ENCODE assay signal across 23 cellular contexts in genomic region chr17:3982113-3982512, GRCh38. TPM values are rescaled to one million over a fixed set of nuclear protein-coding genes. Genes with fewer than 3 reads are reported as not detected.
"Had no signal": no experiment of that assay in that cellular context is flagged by ENCODE, and none has a peak within 500 bp of the region (broad histone marks: within the 10 kb centered on the region; RNA-seq: fewer than 3 reads in every experiment).

No MANE protein-coding gene starts in this region.

- H3K36me3 ChIP-seq: cardiac muscle cell, left lung, ovary, prostate gland had no signal

- H3K4me3 Mint-ChIP-seq: activated B cell treated with CpG ODN at 0.5 μM for 24 hours; activated naive CD8-positive, alpha-beta T cell treated with anti-CD3 and anti-CD28 coated beads for 36 hours; effector memory CD8-positive, alpha-beta T cell; natural killer cell; T-helper 1 cell treated with Interleukin-12 subunit alpha and Interleukin-12 subunit beta and Interleukin-4 antibody, amounts not matched to agents 30 μg/mL and 1 μg/mL, for 36 hours had no signal

- H3K27ac ChIP-seq: cardiac muscle cell, left lung, ovary, prostate gland had no signal

- H3K27me3 ChIP-seq: cardiac muscle cell, ovary had no signal

- H3K9me3 Mint-ChIP-seq: activated B cell treated with CpG ODN at 0.5 μM for 24 hours; activated naive CD8-positive, alpha-beta T cell treated with anti-CD3 and anti-CD28 coated beads for 36 hours; effector memory CD8-positive, alpha-beta T cell; natural killer cell; T-helper 1 cell treated with Interleukin-12 subunit alpha and Interleukin-12 subunit beta and Interleukin-4 antibody, amounts not matched to agents 30 μg/mL and 1 μg/mL, for 36 hours had no signal

- H3K9me3 ChIP-seq: ovary, prostate gland had no signal

- H3K27ac Mint-ChIP-seq: activated B cell treated with CpG ODN at 0.5 μM for 24 hours; activated naive CD8-positive, alpha-beta T cell treated with anti-CD3 and anti-CD28 coated beads for 36 hours; effector memory CD8-positive, alpha-beta T cell; natural killer cell; T-helper 1 cell treated with Interleukin-12 subunit alpha and Interleukin-12 subunit beta and Interleukin-4 antibody, amounts not matched to agents 30 μg/mL and 1 μg/mL, for 36 hours had no signal

- H3K27me3 Mint-ChIP-seq: activated B cell treated with CpG ODN at 0.5 μM for 24 hours; activated naive CD8-positive, alpha-beta T cell treated with anti-CD3 and anti-CD28 coated beads for 36 hours had no signal

- H3K4me3 ChIP-seq: cardiac muscle cell, left lung, ovary, prostate gland had no signal

- ATAC-seq: effector memory CD8-positive, alpha-beta T cell; esophagus mucosa; left lung; natural killer cell; stimulated activated naive CD8-positive, alpha-beta T cell treated with anti-CD3 and anti-CD28 coated beads, Interleukin-15, Interleukin-2, amounts not matched to agents 100 U/mL and 50 U/mL, for 24 hours had no signal

- H3K36me3 Mint-ChIP-seq: activated naive CD8-positive, alpha-beta T cell treated with anti-CD3 and anti-CD28 coated beads for 36 hours; natural killer cell had no signal

- H3K4me1 Mint-ChIP-seq: activated naive CD8-positive, alpha-beta T cell treated with anti-CD3 and anti-CD28 coated beads for 36 hours; natural killer cell had no signal

- DNase-seq: activated B cell treated with CpG ODN at 0.5 μM for 24 hours; activated CD4-positive, alpha-beta T cell treated with anti-CD3 and anti-CD28 coated beads for 4 hours; activated CD4-positive, alpha-beta T cell treated with anti-CD3 and anti-CD28 coated beads, Interleukin-2, amount 50 U/mL, for 48 hours; activated CD8-positive, alpha-beta memory T cell treated with anti-CD3 and anti-CD28 coated beads, Interleukin-2, amount 50 U/mL, for 48 hours; activated naive CD4-positive, alpha-beta T cell treated with Interleukin-2 at 50 U/mL for 16 hours; activated naive CD8-positive, alpha-beta T cell treated with anti-CD3 and anti-CD28 coated beads for 36 hours; activated T-cell treated with anti-CD3 and anti-CD28 coated beads, Interleukin-2, amount 50 U/mL, for 48 hours; effector memory CD8-positive, alpha-beta T cell; foreskin melanocyte; kidney glomerular epithelial cell; left lung; mammary epithelial cell; midbrain; natural killer cell; ovary; stimulated activated CD4-positive, alpha-beta T cell treated with anti-CD3 and anti-CD28 coated beads, Interleukin-4, amount 100 ng/mL, for 24 hours; stimulated activated naive CD8-positive, alpha-beta T cell treated with anti-CD3 and anti-CD28 coated beads, Interleukin-15, Interleukin-2, amounts not matched to agents 100 U/mL and 50 U/mL, for 24 hours; T1000 had no signal

RNA-seq across cellular contexts. Expression of gene ATP2A3, which starts 17.9 kb away (rescaled TPM):
- total RNA-seq: dermis microvascular lymphatic vessel endothelial cell had no signal
